ENCODE assay signal across 8 cellular contexts in the genomic region with DNA sequence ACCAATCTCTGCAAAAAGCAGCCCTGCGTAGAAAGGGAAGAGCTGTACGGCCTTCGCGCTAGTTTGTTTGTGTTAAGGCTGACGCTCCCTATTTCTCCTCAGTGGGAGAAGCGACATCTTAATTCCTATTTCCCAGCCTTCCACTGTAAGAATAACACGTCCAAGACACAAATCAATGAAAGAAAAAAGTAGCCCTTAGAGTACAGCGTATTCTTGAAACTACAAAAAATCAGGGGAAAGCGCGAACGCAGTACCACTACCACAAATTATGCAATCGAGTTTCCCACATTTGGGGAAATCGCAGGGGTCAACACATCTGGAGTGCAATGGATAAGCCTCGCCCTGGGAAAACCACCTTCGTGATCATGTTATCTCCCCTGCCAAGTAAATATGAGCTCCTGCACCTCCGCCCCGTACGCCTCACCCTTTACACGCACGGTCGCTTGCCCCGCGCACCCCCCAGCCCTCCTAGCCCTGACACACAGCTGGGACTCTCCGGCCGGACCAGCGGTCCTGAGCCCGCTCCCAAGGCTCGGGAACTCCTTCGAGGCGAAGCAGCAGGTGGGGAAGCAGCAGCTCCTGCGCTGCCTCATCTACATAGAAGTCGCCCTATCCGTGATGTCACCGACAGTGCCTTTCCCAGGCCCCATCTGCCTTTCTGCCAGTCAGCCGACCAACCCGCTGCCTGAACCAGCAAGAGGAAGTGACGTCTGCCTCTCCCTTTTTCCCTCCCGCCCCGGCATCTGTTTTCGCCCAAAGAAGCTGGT.
DNase-seq lines count a peak whose midpoint lies in the region; ATAC-seq lines count a peak whose summit lies in the region.

No MANE protein-coding gene starts in this region.

- H3K27me3 Mint-ChIP-seq in dendritic cell treated with granulocyte-macrophage colony-stimulating factor and Interleukin-4, amounts not matched to agents 40 ng/mL and 50 ng/mL, for 4 days = no peaks in the 10 kb centered on the region

- DNase-seq in DMS 273 (lab: John Stamatoyannopoulos, UW; ENCODE audit: unreplicated experiment) = peak; percentile 98
- peak; percentile 82 for DNase-seq in GOT3 (lab: John Stamatoyannopoulos, UW)
- DNase-seq in NCI-H446 (lab: John Stamatoyannopoulos, UW) = peak; percentile 66 to 74
- DNase-seq in activated CD4-positive, alpha-beta T cell treated with anti-CD3 and anti-CD28 coated beads, Interleukin-2, amount 50 U/mL, for 4 hours = peak; percentile 81 to 83
- DNase-seq in left lobe of liver (ENCODE audit: low spot score) = peak; percentile 87
- peak; percentile 70 to 76 for DNase-seq in stimulated activated CD4-positive, alpha-beta T cell treated with anti-CD3 and anti-CD28 coated beads, Interleukin-1b, Interleukin-23, amount 100 ng/mL, for 4 hours (ENCODE audit: low read depth in 2 of 2)
- DNase-seq in HuH-7 (ENCODE audit: low spot score) = no peak

- no peaks in the 10 kb centered on the region for H3K9me3 Mint-ChIP-seq in dendritic cell treated with granulocyte-macrophage colony-stimulating factor and Interleukin-4, amounts not matched to agents 40 ng/mL and 50 ng/mL, for 4 days

- peak overlapping the region; percentile 98 for H3K27ac Mint-ChIP-seq in dendritic cell treated with granulocyte-macrophage colony-stimulating factor and Interleukin-4, amounts not matched to agents 40 ng/mL and 50 ng/mL, for 4 days

- peaks cover 28% of the 10 kb centered on the region for H3K4me1 Mint-ChIP-seq in dendritic cell treated with granulocyte-macrophage colony-stimulating factor and Interleukin-4, amounts not matched to agents 40 ng/mL and 50 ng/mL, for 4 days (ENCODE audit: low read depth)

- peak overlapping the region; percentile 94 for H3K4me3 Mint-ChIP-seq in dendritic cell treated with granulocyte-macrophage colony-stimulating factor and Interleukin-4, amounts not matched to agents 40 ng/mL and 50 ng/mL, for 4 days

- intact Hi-C loops in dendritic cell treated with granulocyte-macrophage colony-stimulating factor and Interleukin-4, amounts not matched to agents 40 ng/mL and 50 ng/mL, for 4 days (cut with micrococcal nuclease) = no loop called here

- ATAC-seq in left lobe of liver = peak; percentile 95

- H3K36me3 Mint-ChIP-seq in dendritic cell treated with granulocyte-macrophage colony-stimulating factor and Interleukin-4, amounts not matched to agents 40 ng/mL and 50 ng/mL, for 4 days (ENCODE audit: low read depth) = no peaks in the 10 kb centered on the region
